8 cellular contexts compared by ENCODE assay signal in genomic region chr6:170147832-170148708, GRCh38.
DNase-seq lines count a peak whose midpoint lies in the region; ATAC-seq and TF ChIP-seq lines count a peak whose summit lies in the region.

No MANE protein-coding gene starts in this region.

- no peak for TF ChIP-seq EP300 in esophagus muscularis mucosa (IDR thresholded peaks at IDR 0.05)

- intact Hi-C loops in esophagus muscularis mucosa (cut with DNase I), result no loop called here

- H3K4me3 ChIP-seq in Peyer's patch (peak overlapping the region in 1 of 4 donors; percentile 15), esophagus muscularis mucosa (no peak overlapping the region)

- no peak for TF ChIP-seq POLR2A in Peyer's patch (IDR thresholded peaks at IDR 0.05)
- no peak for TF ChIP-seq POLR2A in esophagus muscularis mucosa (IDR thresholded peaks at IDR 0.05; ENCODE audit: low read depth)

- peak in 2 of 3 donors; percentile 54 to 67 for DNase-seq in Peyer's patch
- DNase-seq in stimulated activated CD4-positive, alpha-beta T cell treated with anti-CD3 and anti-CD28 coated beads, Interleukin-2, amount 100 ng/mL, for 24 hours, result peak; percentile 37 to 59
- DNase-seq in esophagus muscularis mucosa (ENCODE audit: extremely low spot score), result no peak
- DNase-seq in NCI-H510A (lab: John Stamatoyannopoulos, UW), result no peak
- DNase-seq in SK-N-DZ (ENCODE audit: low spot score), result no peak

- H3K36me3 ChIP-seq in Peyer's patch (no peaks in the 10 kb centered on the region), esophagus muscularis mucosa (no peaks in the 10 kb centered on the region)

- H3K4me1 ChIP-seq in Peyer's patch, result peaks cover 0 to 15% (median 0%) of the 10 kb centered on the region in 4 donors
- peaks cover 19 to 36% (median 29%) of the 10 kb centered on the region in 4 donors for H3K4me1 ChIP-seq in esophagus muscularis mucosa

- H3K9me3 ChIP-seq in Peyer's patch (no peaks in the 10 kb centered on the region), esophagus muscularis mucosa (peaks cover 0 to 2% (median 0%) of the 10 kb centered on the region in 4 donors)

- TF ChIP-seq CTCF in Peyer's patch (IDR thresholded peaks at IDR 0.05) (no peak), esophagus muscularis mucosa (IDR thresholded peaks at IDR 0.05) (no peak)

- ATAC-seq in GM19395 (IDR thresholded peaks at IDR 0.05; ENCODE audit: unreplicated experiment) (peak; percentile 80), HG03520 (IDR thresholded peaks at IDR 0.05; ENCODE audit: unreplicated experiment) (no peak)

- WGBS in esophagus muscularis mucosa, result 62% methylated on average over 27 of the region's 30 CpGs

- H3K27ac ChIP-seq in Peyer's patch, result peak overlapping the region in 2 of 4 donors; percentile 0 to 7
- H3K27ac ChIP-seq in angular gyrus (ENCODE audit: low read depth, low read length), result peak overlapping the region; percentile 52
- no peak overlapping the region for H3K27ac ChIP-seq in esophagus muscularis mucosa (replicated peaks in 1 of 4)

- H3K27me3 ChIP-seq in Peyer's patch (no peaks in the 10 kb centered on the region), esophagus muscularis mucosa (peaks cover 0 to 5% (median 0%) of the 10 kb centered on the region in 4 donors)

Comparison
In these comparisons a context has a peak if more than half of its experiments do, and no peak if none do; other contexts are left out.
1. DNase-seq: peak in Peyer's patch (2 of 3) and stimulated activated CD4-positive, alpha-beta T cell treated with anti-CD3 and anti-CD28 coated beads, Interleukin-2, amount 100 ng/mL, for 24 hours (2 of 2); none in esophagus muscularis mucosa (single experiment), NCI-H510A (single experiment) and SK-N-DZ (single experiment).